8 cellular contexts compared by ENCODE assay signal in genomic region chr4:119209077-119209476, GRCh38. TPM values are rescaled to one million over a fixed set of nuclear protein-coding genes. Genes with fewer than 3 reads are reported as not detected.
DNase-seq lines count a peak whose midpoint lies in the region; ATAC-seq, FAIRE-seq and TF ChIP-seq lines count a peak whose summit lies in the region.

No MANE protein-coding gene starts in this region.

- TF ChIP-seq CTCF in GM10266 (IDR thresholded peaks at IDR 0.05; ENCODE audit: control insufficient read depth, insufficient read depth, low read depth, missing control alignments) (no peak), NB4 (IDR thresholded peaks at IDR 0.05; ENCODE audit: low read depth, low read length) (no peak), GM12878 (IDR thresholded peaks at IDR 0.05 in 2 of 3, conservative IDR thresholded peaks at IDR 0.05 in 1 of 3; ENCODE audit: control insufficient read depth in 2 of 3, extremely low read depth in 1 of 3, insufficient read depth in 1 of 3, low read depth in 3 of 3, low read length in 3 of 3) (no peak)

- TF ChIP-seq POLR2A in NB4 (IDR thresholded peaks at IDR 0.05; ENCODE audit: extremely low read depth, insufficient read length) = no peak
- no peak for TF ChIP-seq POLR2A in GM12878 (IDR thresholded peaks at IDR 0.05; ENCODE audit: low read depth, low read length)

- no peak overlapping the region for H2AFZ ChIP-seq in GM12878 (ENCODE audit: control insufficient read depth, low read depth, low read length)

- H3K36me3 ChIP-seq in GM12878 (ENCODE audit: control insufficient read depth in 2 of 2, insufficient read depth in 2 of 2, low read length in 1 of 2) (no peaks in the 10 kb centered on the region), small intestine (ENCODE audit: control insufficient read depth in 2 of 2, insufficient read depth in 2 of 2, low read length in 2 of 2) (no peaks in the 10 kb centered on the region)
- no peaks in the 10 kb centered on the region for H3K36me3 ChIP-seq in CD8-positive, alpha-beta memory T cell (ENCODE audit: insufficient read depth, low read length)

- in situ Hi-C loops in GM12878 (cut with MboI) = no loop called here

- no peaks in the 10 kb centered on the region for H3K79me2 ChIP-seq in GM12878 (ENCODE audit: control insufficient read depth, insufficient read depth, low read length)

- no peaks in the 10 kb centered on the region for H3K27me3 Mint-ChIP-seq in CD8-positive, alpha-beta memory T cell

- H3K27ac ChIP-seq in GM12878 (ENCODE audit: control insufficient read depth, insufficient read depth) (no peak overlapping the region), small intestine (ENCODE audit: low read depth in 1 of 2, low read length in 1 of 2) (no peak overlapping the region)
- H3K27ac ChIP-seq in CD8-positive, alpha-beta memory T cell (ENCODE audit: low read depth, low read length) = no peak overlapping the region

- no peak for TF ChIP-seq EP300 in GM12878 (IDR thresholded peaks at IDR 0.05; ENCODE audit: borderline replicate concordance in 1 of 2, control insufficient read depth in 1 of 2, low read depth in 2 of 2, low read length in 2 of 2)

- no peak for TF ChIP-seq RAD21 in GM12878 (IDR thresholded peaks at IDR 0.05; ENCODE audit: insufficient read depth, low read depth, low read length)

- intact Hi-C loops in GM12878 (cut with micrococcal nuclease; ENCODE audit: unreplicated experiment) = no loop called here

- SMC1A ChIA-PET in GM12878 (lab: Charles Lee; ENCODE audit: uncharacterized antibody, unreplicated experiment) = no interaction called here

- DNase-seq in GM10266 (ENCODE audit: extremely low spot score) = peak; percentile 19
- peak; percentile 73 for DNase-seq in NB4 (ENCODE audit: low read depth)
- DNase-seq in GM12878 (ENCODE audit: low read depth, low spot score) = no peak
- peak; percentile 5 for DNase-seq in small intestine
- DNase-seq in T-helper 9 cell = no peak
- DNase-seq in CD8-positive, alpha-beta memory T cell = no peak

- BruUV-seq in GM12878 (replicated peaks; lab: Mats Ljungman, UMichigan) = no TSS peak

- no peak for ATAC-seq in GM12878
- ATAC-seq in HG03095 (IDR thresholded peaks at IDR 0.05; ENCODE audit: unreplicated experiment) = no peak
- no peak for ATAC-seq in HG02852 (IDR thresholded peaks at IDR 0.05; ENCODE audit: unreplicated experiment)

- H3K4me3 ChIP-seq in NB4 (ENCODE audit: low read depth, low read length) (no peak overlapping the region), GM12878 (no peak overlapping the region), small intestine (ENCODE audit: low read depth in 1 of 2, low read length in 2 of 2) (no peak overlapping the region)
- H3K4me3 ChIP-seq in CD8-positive, alpha-beta memory T cell (ENCODE audit: low read length) = no peak overlapping the region

- peaks cover 0 to 16% (median 0%) of the 10 kb centered on the region in 3 donors for H3K36me3 Mint-ChIP-seq in CD8-positive, alpha-beta memory T cell

- peak overlapping the region in 1 of 7 donors; percentile 37 for H3K4me3 Mint-ChIP-seq in CD8-positive, alpha-beta memory T cell

- RAD21 ChIA-PET in GM12878 (lab: Charles Lee; ENCODE audit: unreplicated experiment) = no interaction called here

- no peaks in the 10 kb centered on the region for H3K9me3 Mint-ChIP-seq in CD8-positive, alpha-beta memory T cell

- FAIRE-seq in GM12878 (lab: Jason Lieb, UNC) = no peak
- FAIRE-seq in small intestine (lab: Jason Lieb, UNC) = no peak

- H3K4me1 Mint-ChIP-seq in CD8-positive, alpha-beta memory T cell = peaks cover 24 to 42% (median 35%) of the 10 kb centered on the region in 3 donors

- H3K27ac Mint-ChIP-seq in CD8-positive, alpha-beta memory T cell = peak overlapping the region in 3 of 8 donors; percentile 3 to 65 (median 24)

- CTCF ChIA-PET in GM12878 (lab: Yijun Ruan, JAX) = interaction anchor here (1.1 kb wide), 1 partner anchor 169 kb away, joined by 3 read pairs; no protein-coding TSS in a partner anchor
- CTCF ChIA-PET in CD8-positive, alpha-beta memory T cell (lab: Charles Lee) = interaction anchor here (0.8 kb wide), 1 partner anchor 168 kb away, joined by 3 read pairs; no protein-coding TSS in a partner anchor

- H3K4me1 ChIP-seq in GM12878 (ENCODE audit: control insufficient read depth, insufficient read depth, low read length) = no peaks in the 10 kb centered on the region; the same call in 1 of the 2 replicates
- H3K4me1 ChIP-seq in small intestine (ENCODE audit: control insufficient read depth in 2 of 2, insufficient read depth in 1 of 2, low read depth in 1 of 2, low read length in 1 of 2) = no peaks in the 10 kb centered on the region
- H3K4me1 ChIP-seq in CD8-positive, alpha-beta memory T cell (ENCODE audit: insufficient read depth, low read length) = peaks cover 14% of the 10 kb centered on the region

- peaks cover 0 to 2% of the 10 kb centered on the region in 2 experiments; a peak in 1 of 4 replicates for H3K27me3 ChIP-seq in GM12878 (replicated peaks in 1 of 2; ENCODE audit: control insufficient read depth in 2 of 2, insufficient read depth in 2 of 2, low read length in 1 of 2)
- H3K27me3 ChIP-seq in small intestine (ENCODE audit: control insufficient read depth in 2 of 2, insufficient read depth in 2 of 2, low read length in 2 of 2) = no peaks in the 10 kb centered on the region
- no peaks in the 10 kb centered on the region for H3K27me3 ChIP-seq in CD8-positive, alpha-beta memory T cell (ENCODE audit: insufficient read depth, low read length, poor library complexity, severe bottlenecking)

- POLR2A ChIA-PET in GM12878 (lab: Charles Lee) = no interaction called here
- POLR2A ChIA-PET in CD8-positive, alpha-beta memory T cell (lab: Charles Lee) = interaction anchor here (0.7 kb wide), 1 partner anchor 67 kb away, joined by 3 read pairs; no protein-coding TSS in a partner anchor

- H3K4me2 ChIP-seq in GM12878 (ENCODE audit: control insufficient read depth, insufficient read depth) = no peak overlapping the region

- H4K20me1 ChIP-seq in GM12878 (ENCODE audit: control insufficient read depth, insufficient read depth) = no peaks in the 10 kb centered on the region

- no peak overlapping the region for H3K9ac ChIP-seq in GM12878 (ENCODE audit: control insufficient read depth, insufficient read depth, low read length)

- H3K9me3 ChIP-seq in GM12878 (replicated peaks; ENCODE audit: control insufficient read depth, insufficient read depth, low read length) (no peaks in the 10 kb centered on the region), small intestine (ENCODE audit: control insufficient read depth, low read depth) (no peaks in the 10 kb centered on the region)
- no peaks in the 10 kb centered on the region for H3K9me3 ChIP-seq in CD8-positive, alpha-beta memory T cell (ENCODE audit: low read length)

TF ChIP-seq in GM12878, 131 proteins besides CTCF, POLR2A, EP300 and RAD21 (continues in another document):
- TF ChIP-seq ZSCAN29 (IDR thresholded peaks at IDR 0.05) (no peak), YBX1 (IDR thresholded peaks at IDR 0.05) (no peak), ZBTB4 (CRISPR knock-in tag; IDR thresholded peaks at IDR 0.05) (no peak)

RNA-seq across cellular contexts. Expression of gene USP53, which starts 3.4 kb away (rescaled TPM):
- total RNA-seq in GM12878 (2013; cell fraction: nucleolus; rRNA removed) = 7.4 and 7.5 TPM in 2 replicates
- total RNA-seq in GM12878 (2014; rRNA removed) (2.8 and 2.9 TPM in 2 replicates), GM12878 (2014; rRNA removed; fragmentation: Illumina TruSeq; extraction: Trizol) (3.6 and 4.0 TPM in 2 replicates), GM12878 (2021) (2.5 and 2.9 TPM in 2 replicates)
- 2.4 TPM for polyA plus RNA-seq in GM12878 (2011; ENCODE audit: low read depth)
- polyA plus RNA-seq in GM12878 (2011; rRNA removed) (0.23 and 0.43 TPM in 2 replicates), GM12878 (2014; fragmentation: Illumina TruSeq; extraction: Trizol) (4.0 and 4.2 TPM in 2 replicates), GM12878 (2014; fragmentation: Nextera tagmentation; extraction: Ambion mirVana) (1 to 10 TPM in 1 of 2 experiments, under 1 TPM in 1; 0.63 to 1.1 TPM), GM12878 (2014; rRNA removed) (2.2 and 3.0 TPM in 2 replicates), GM12878 (2016; fragmentation: Nextera tagmentation; extraction: Ambion mirVana) (1 to 10 TPM; 3.0 to 3.7 TPM), small intestine (10 to 100 TPM in 2 of 3 donors, 1 to 10 TPM in 1; 4.9 to 12.3 (median 10.4) TPM)
- 0.07 and 0.09 TPM in 2 replicates for polyA plus RNA-seq in GM12878 (2011; cell fraction: cytosol; rRNA removed)
- 0.22 and 0.32 TPM in 2 replicates for polyA plus RNA-seq in GM12878 (2011; cell fraction: nucleus; rRNA removed)
- 2.3 and 2.7 TPM in 2 replicates for polyA plus RNA-seq in GM12878 (2012)
- polyA minus RNA-seq in GM12878 (2011; rRNA and poly(A)+ RNA removed) = 0.07 and 0.15 TPM in 2 replicates
- polyA minus RNA-seq in GM12878 (2011; cell fraction: cytosol; rRNA and poly(A)+ RNA removed) = 0.83 TPM in 1 of 2 replicates, not detected in the other
- 0.12 and 0.38 TPM in 2 replicates for polyA minus RNA-seq in GM12878 (2011; cell fraction: nucleus; rRNA and poly(A)+ RNA removed)
- 10 to 100 TPM in 1 of 2 experiments, 1 to 10 TPM in 1; 9.8 to 10.5 TPM for total RNA-seq in CD8-positive, alpha-beta memory T cell
- 11.0 TPM for polyA plus RNA-seq in CD8-positive, alpha-beta memory T cell

Comparison
In these comparisons a context has a peak if more than half of its experiments do, and no peak if none do; other contexts are left out.
1. DNase-seq: peak in GM10266 (single experiment), NB4 (single experiment) and small intestine (single experiment); none in GM12878 (single experiment), T-helper 9 cell (single experiment) and CD8-positive, alpha-beta memory T cell (0 of 5).